1 cellular context compared by ENCODE assay signal in genomic region chr1:154391086-154391770, GRCh38.
TF ChIP-seq lines count a peak whose summit lies in the region.

No MANE protein-coding gene starts in this region.

TF ChIP-seq in HepG2, 621 proteins besides CTCF, POLR2A, EP300 and RAD21:
- TF ChIP-seq ZNF121 (CRISPR knock-in tag; IDR thresholded peaks at IDR 0.05), result 0 out of 2 replicates have a peak, but pooled peaks have one; percentile 17
- TF ChIP-seq ZNF280B (CRISPR knock-in tag; IDR thresholded peaks at IDR 0.05; ENCODE audit: borderline replicate concordance), result no peak
